In the genomic region with DNA sequence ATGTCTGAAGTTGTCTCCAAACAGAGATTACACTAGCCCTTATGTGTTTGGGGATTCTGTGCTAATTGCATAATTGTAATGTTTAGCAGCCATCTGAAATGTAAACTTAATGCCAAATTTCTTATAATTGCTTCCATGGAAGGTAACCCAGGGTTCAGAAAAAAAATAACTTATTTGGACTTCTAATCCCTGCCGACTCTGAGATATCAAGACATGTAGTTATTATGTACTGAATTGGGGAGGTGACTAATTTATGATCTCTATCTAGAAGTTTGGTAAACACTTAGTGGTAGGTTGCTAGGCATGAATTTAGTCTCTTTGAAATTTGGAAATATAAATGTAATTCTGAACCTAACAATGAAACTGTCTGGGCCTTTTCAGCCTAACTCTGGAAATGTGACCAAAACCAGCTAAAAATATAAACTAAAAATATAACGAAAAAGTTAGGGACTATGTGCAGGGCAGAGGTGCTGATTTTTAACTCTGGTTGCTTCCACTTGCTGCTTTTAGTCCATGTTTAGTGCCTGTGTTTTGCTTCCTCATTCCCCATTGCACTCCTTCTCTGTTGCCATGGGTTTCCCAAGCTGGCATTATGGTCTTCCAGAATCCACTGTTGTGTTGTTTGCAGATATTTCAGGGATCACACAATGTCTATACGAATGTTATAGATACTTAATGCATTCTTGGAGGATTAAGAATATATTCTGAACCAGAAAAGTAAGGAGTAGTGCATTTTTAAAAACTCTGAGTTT, we compare ENCODE assay signal across 2 cellular contexts.
TF ChIP-seq lines count a peak whose summit lies in the region.

No MANE protein-coding gene starts in this region.

TF ChIP-seq in SK-N-SH treated with all-trans-retinoic acid at 6 μM for 48 hours, 23 proteins besides CTCF, POLR2A, EP300 and RAD21:
- TF ChIP-seq ZC3H10 (CRISPR knock-in tag; IDR thresholded peaks at IDR 0.05) (no peak), ZFP3 (CRISPR knock-in tag; IDR thresholded peaks at IDR 0.05) (no peak), CSDC2 (CRISPR knock-in tag; IDR thresholded peaks at IDR 0.05) (no peak), ZNF70 (CRISPR knock-in tag; IDR thresholded peaks at IDR 0.05) (no peak), ZNF8 (CRISPR knock-in tag; IDR thresholded peaks at IDR 0.05) (no peak), ESRRG (CRISPR knock-in tag; IDR thresholded peaks at IDR 0.05) (no peak), TOX (CRISPR knock-in tag; IDR thresholded peaks at IDR 0.05; ENCODE audit: borderline replicate concordance) (no peak)
- TF ChIP-seq, protein P1, sequence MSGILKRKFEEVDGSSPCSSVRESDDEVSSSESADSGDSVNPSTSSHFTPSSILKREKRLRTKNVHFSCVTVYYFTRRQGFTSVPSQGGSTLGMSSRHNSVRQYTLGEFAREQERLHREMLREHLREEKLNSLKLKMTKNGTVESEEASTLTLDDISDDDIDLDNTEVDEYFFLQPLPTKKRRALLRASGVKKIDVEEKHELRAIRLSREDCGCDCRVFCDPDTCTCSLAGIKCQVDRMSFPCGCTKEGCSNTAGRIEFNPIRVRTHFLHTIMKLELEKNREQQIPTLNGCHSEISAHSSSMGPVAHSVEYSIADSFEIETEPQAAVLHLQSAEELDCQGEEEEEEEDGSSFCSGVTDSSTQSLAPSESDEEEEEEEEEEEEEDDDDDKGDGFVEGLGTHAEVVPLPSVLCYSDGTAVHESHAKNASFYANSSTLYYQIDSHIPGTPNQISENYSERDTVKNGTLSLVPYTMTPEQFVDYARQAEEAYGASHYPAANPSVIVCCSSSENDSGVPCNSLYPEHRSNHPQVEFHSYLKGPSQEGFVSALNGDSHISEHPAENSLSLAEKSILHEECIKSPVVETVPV (CRISPR knock-in tag; IDR thresholded peaks at IDR 0.05): no peak
- TF ChIP-seq, protein P2, sequence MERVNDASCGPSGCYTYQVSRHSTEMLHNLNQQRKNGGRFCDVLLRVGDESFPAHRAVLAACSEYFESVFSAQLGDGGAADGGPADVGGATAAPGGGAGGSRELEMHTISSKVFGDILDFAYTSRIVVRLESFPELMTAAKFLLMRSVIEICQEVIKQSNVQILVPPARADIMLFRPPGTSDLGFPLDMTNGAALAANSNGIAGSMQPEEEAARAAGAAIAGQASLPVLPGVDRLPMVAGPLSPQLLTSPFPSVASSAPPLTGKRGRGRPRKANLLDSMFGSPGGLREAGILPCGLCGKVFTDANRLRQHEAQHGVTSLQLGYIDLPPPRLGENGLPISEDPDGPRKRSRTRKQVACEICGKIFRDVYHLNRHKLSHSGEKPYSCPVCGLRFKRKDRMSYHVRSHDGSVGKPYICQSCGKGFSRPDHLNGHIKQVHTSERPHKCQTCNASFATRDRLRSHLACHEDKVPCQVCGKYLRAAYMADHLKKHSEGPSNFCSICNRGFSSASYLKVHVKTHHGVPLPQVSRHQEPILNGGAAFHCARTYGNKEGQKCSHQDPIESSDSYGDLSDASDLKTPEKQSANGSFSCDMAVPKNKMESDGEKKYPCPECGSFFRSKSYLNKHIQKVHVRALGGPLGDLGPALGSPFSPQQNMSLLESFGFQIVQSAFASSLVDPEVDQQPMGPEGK (CRISPR knock-in tag; IDR thresholded peaks at IDR 0.05; ENCODE audit: borderline replicate concordance): no peak
- TF ChIP-seq, protein P3, sequence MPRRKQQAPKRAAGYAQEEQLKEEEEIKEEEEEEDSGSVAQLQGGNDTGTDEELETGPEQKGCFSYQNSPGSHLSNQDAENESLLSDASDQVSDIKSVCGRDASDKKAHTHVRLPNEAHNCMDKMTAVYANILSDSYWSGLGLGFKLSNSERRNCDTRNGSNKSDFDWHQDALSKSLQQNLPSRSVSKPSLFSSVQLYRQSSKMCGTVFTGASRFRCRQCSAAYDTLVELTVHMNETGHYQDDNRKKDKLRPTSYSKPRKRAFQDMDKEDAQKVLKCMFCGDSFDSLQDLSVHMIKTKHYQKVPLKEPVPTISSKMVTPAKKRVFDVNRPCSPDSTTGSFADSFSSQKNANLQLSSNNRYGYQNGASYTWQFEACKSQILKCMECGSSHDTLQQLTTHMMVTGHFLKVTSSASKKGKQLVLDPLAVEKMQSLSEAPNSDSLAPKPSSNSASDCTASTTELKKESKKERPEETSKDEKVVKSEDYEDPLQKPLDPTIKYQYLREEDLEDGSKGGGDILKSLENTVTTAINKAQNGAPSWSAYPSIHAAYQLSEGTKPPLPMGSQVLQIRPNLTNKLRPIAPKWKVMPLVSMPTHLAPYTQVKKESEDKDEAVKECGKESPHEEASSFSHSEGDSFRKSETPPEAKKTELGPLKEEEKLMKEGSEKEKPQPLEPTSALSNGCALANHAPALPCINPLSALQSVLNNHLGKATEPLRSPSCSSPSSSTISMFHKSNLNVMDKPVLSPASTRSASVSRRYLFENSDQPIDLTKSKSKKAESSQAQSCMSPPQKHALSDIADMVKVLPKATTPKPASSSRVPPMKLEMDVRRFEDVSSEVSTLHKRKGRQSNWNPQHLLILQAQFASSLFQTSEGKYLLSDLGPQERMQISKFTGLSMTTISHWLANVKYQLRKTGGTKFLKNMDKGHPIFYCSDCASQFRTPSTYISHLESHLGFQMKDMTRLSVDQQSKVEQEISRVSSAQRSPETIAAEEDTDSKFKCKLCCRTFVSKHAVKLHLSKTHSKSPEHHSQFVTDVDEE (CRISPR knock-in tag; IDR thresholded peaks at IDR 0.05): no peak

TF ChIP-seq in SK-N-SH, 30 proteins besides CTCF, POLR2A, EP300 and RAD21:
- TF ChIP-seq, protein P4, sequence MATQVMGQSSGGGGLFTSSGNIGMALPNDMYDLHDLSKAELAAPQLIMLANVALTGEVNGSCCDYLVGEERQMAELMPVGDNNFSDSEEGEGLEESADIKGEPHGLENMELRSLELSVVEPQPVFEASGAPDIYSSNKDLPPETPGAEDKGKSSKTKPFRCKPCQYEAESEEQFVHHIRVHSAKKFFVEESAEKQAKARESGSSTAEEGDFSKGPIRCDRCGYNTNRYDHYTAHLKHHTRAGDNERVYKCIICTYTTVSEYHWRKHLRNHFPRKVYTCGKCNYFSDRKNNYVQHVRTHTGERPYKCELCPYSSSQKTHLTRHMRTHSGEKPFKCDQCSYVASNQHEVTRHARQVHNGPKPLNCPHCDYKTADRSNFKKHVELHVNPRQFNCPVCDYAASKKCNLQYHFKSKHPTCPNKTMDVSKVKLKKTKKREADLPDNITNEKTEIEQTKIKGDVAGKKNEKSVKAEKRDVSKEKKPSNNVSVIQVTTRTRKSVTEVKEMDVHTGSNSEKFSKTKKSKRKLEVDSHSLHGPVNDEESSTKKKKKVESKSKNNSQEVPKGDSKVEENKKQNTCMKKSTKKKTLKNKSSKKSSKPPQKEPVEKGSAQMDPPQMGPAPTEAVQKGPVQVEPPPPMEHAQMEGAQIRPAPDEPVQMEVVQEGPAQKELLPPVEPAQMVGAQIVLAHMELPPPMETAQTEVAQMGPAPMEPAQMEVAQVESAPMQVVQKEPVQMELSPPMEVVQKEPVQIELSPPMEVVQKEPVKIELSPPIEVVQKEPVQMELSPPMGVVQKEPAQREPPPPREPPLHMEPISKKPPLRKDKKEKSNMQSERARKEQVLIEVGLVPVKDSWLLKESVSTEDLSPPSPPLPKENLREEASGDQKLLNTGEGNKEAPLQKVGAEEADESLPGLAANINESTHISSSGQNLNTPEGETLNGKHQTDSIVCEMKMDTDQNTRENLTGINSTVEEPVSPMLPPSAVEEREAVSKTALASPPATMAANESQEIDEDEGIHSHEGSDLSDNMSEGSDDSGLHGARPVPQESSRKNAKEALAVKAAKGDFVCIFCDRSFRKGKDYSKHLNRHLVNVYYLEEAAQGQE (IDR thresholded peaks at IDR 0.05; ENCODE audit: low read depth, low read length): no peak
- TF ChIP-seq NFIC (IDR thresholded peaks at IDR 0.05; ENCODE audit: borderline replicate concordance): no peak
- TF ChIP-seq RFX5 (IDR thresholded peaks at IDR 0.05; ENCODE audit: low read length): no peak
- TF ChIP-seq, protein P5, sequence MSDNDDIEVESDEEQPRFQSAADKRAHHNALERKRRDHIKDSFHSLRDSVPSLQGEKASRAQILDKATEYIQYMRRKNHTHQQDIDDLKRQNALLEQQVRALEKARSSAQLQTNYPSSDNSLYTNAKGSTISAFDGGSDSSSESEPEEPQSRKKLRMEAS (IDR thresholded peaks at IDR 0.05; ENCODE audit: low read depth): no peak
- TF ChIP-seq, protein P6, sequence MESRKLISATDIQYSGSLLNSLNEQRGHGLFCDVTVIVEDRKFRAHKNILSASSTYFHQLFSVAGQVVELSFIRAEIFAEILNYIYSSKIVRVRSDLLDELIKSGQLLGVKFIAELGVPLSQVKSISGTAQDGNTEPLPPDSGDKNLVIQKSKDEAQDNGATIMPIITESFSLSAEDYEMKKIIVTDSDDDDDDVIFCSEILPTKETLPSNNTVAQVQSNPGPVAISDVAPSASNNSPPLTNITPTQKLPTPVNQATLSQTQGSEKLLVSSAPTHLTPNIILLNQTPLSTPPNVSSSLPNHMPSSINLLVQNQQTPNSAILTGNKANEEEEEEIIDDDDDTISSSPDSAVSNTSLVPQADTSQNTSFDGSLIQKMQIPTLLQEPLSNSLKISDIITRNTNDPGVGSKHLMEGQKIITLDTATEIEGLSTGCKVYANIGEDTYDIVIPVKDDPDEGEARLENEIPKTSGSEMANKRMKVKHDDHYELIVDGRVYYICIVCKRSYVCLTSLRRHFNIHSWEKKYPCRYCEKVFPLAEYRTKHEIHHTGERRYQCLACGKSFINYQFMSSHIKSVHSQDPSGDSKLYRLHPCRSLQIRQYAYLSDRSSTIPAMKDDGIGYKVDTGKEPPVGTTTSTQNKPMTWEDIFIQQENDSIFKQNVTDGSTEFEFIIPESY (IDR thresholded peaks at IDR 0.05; ENCODE audit: borderline replicate concordance, low read depth): no peak
- TF ChIP-seq POLR2AphosphoS5 (IDR thresholded peaks at IDR 0.05; ENCODE audit: low read depth, low read length): no peak
- TF ChIP-seq SIN3A (IDR thresholded peaks at IDR 0.05; ENCODE audit: borderline replicate concordance, low read depth, low read length): no peak
- no peak for TF ChIP-seq NRF1 (IDR thresholded peaks at IDR 0.05; ENCODE audit: low read depth, low read length)
